ENCODE assay signal across 22 cellular contexts in genomic region chr2:42350434-42351063, GRCh38.
"Had no signal": no experiment of that assay in that cellular context is flagged by ENCODE, and none has a peak within 500 bp of the region (broad histone marks: within the 10 kb centered on the region; RNA-seq: fewer than 3 reads in every experiment).

No MANE protein-coding gene starts in this region.

- H3K27me3 ChIP-seq: body of pancreas, neural progenitor cell, stomach, transverse colon, uterus had no signal

- H3K9ac ChIP-seq: neural progenitor cell had no signal

- H3K4me3 ChIP-seq: body of pancreas, lung, neural progenitor cell, stomach, transverse colon, uterus had no signal

- H2AFZ ChIP-seq: neural progenitor cell had no signal

- DNase-seq: activated B cell treated with CpG ODN at 0.5 μM for 24 hours; activated CD4-positive, alpha-beta memory T cell treated with anti-CD3 and anti-CD28 coated beads for 36 hours; activated CD4-positive, alpha-beta T cell treated with anti-CD3 and anti-CD28 coated beads for 48 hours; activated effector memory CD4-positive, alpha-beta T cell treated with Interleukin-2 at 50 U/mL for 16 hours; activated naive CD4-positive, alpha-beta T cell treated with anti-CD3 and anti-CD28 coated beads, Interleukin-2, amount 50 U/mL, for 16 hours; activated naive CD8-positive, alpha-beta T cell treated with anti-CD3 and anti-CD28 coated beads, Interleukin-2, amount 50 U/mL, for 24 hours; activated T-cell treated with anti-CD3 and anti-CD28 coated beads, Interleukin-2, amount 50 U/mL, for 48 hours; anterior cingulate cortex; body of pancreas; foreskin fibroblast; naive thymus-derived CD4-positive, alpha-beta T cell; small intestine; stimulated activated CD4-positive, alpha-beta T cell treated with anti-CD3 and anti-CD28 coated beads, Interleukin-2, amount 100 ng/mL, for 24 hours; stomach; T-helper 9 cell; transverse colon; uterus had no signal

- H3K27ac ChIP-seq: body of pancreas, neural progenitor cell, stomach, transverse colon, uterus had no signal

- H3K4me1 ChIP-seq: neural progenitor cell, uterus had no signal

- H3K9me3 ChIP-seq: body of pancreas, stomach, transverse colon, uterus had no signal

- FAIRE-seq: small intestine had no signal

- H3K4me2 ChIP-seq: neural progenitor cell had no signal

- H3K36me3 ChIP-seq: neural progenitor cell, uterus had no signal

- ATAC-seq: activated naive CD8-positive, alpha-beta T cell treated with anti-CD3 and anti-CD28 coated beads, Interleukin-2, amount 50 U/mL, for 24 hours; body of pancreas; left lobe of liver; naive thymus-derived CD4-positive, alpha-beta T cell; sciatic nerve; stimulated activated effector memory CD8-positive, alpha-beta T cell treated with anti-CD3 and anti-CD28 coated beads, Interleukin-12 subunit alpha, Interleukin-12 subunit beta, amount 100 ng/mL, for 72 hours had no signal
